Comparison of ENCODE assay signal across 8 cellular contexts in genomic region chr17:40121191-40121885, GRCh38. TPM values are rescaled to one million over a fixed set of nuclear protein-coding genes. Genes with fewer than 3 reads are reported as not detected.
DNase-seq lines count a peak whose midpoint lies in the region; ATAC-seq and TF ChIP-seq lines count a peak whose summit lies in the region.

No MANE protein-coding gene starts in this region.

- peak overlapping the region; percentile 83 for H2AFZ ChIP-seq in KMS-11 (ENCODE audit: low read depth)

- peak overlapping the region; percentile 79 for H3K27ac Mint-ChIP-seq in activated CD4-positive, alpha-beta memory T cell treated with anti-CD3 and anti-CD28 coated beads for 36 hours
- peak overlapping the region; percentile 38 to 97 (median 84) for H3K27ac Mint-ChIP-seq in naive thymus-derived CD4-positive, alpha-beta T cell

- H3K27me3 ChIP-seq in KMS-11 (ENCODE audit: insufficient read depth, low read depth) (no peaks in the 10 kb centered on the region), esophagus squamous epithelium (no peaks in the 10 kb centered on the region)
- H3K27me3 ChIP-seq in naive thymus-derived CD4-positive, alpha-beta T cell (ENCODE audit: control insufficient read depth in 2 of 2, insufficient read depth in 2 of 2, low read length in 2 of 2): no peaks in the 10 kb centered on the region

- 0 out of 2 replicates have a peak, but pooled peaks cover 4% of the 10 kb centered on the region for H3K36me3 ChIP-seq in KMS-11 (ENCODE audit: insufficient read depth)
- peaks cover 3 to 10% (median 3%) of the 10 kb centered on the region in 3 donors for H3K36me3 ChIP-seq in esophagus squamous epithelium
- H3K36me3 ChIP-seq in naive thymus-derived CD4-positive, alpha-beta T cell (ENCODE audit: control insufficient read depth in 2 of 3, insufficient read depth in 3 of 3, low read length in 3 of 3): peaks cover 0 to 14% (median 0%) of the 10 kb centered on the region in 3 experiments

- no peaks in the 10 kb centered on the region for H3K9me3 Mint-ChIP-seq in activated CD4-positive, alpha-beta memory T cell treated with anti-CD3 and anti-CD28 coated beads for 36 hours
- no peaks in the 10 kb centered on the region for H3K9me3 Mint-ChIP-seq in naive thymus-derived CD4-positive, alpha-beta T cell

- peak overlapping the region; percentile 16 for H3K4me3 ChIP-seq in KMS-11 (IDR thresholded peaks at IDR 0.05; ENCODE audit: insufficient read depth, low read depth, low read length)
- H3K4me3 ChIP-seq in esophagus squamous epithelium: peak overlapping the region; percentile 76 to 96 (median 86)
- peak overlapping the region; percentile 57 for H3K4me3 ChIP-seq in naive thymus-derived CD4-positive, alpha-beta T cell (ENCODE audit: low read length)

- TF ChIP-seq CTCF in KMS-11 (conservative IDR thresholded peaks at IDR 0.05; ENCODE audit: low read depth, low read length): no peak
- TF ChIP-seq CTCF in esophagus squamous epithelium (IDR thresholded peaks at IDR 0.05): no peak

- ATAC-seq in naive thymus-derived CD4-positive, alpha-beta T cell: peak; percentile 15
- no peak for ATAC-seq in HG02678 (IDR thresholded peaks at IDR 0.05; ENCODE audit: unreplicated experiment)

- peak; percentile 75 for DNase-seq in activated CD8-positive, alpha-beta memory T cell treated with anti-CD3 and anti-CD28 coated beads for 24 hours
- no peak for DNase-seq in activated CD8-positive, alpha-beta memory T cell treated with anti-CD3 and anti-CD28 coated beads, Interleukin-2, amount 50 U/mL, for 4 hours
- peak; percentile 41 for DNase-seq in activated CD4-positive, alpha-beta memory T cell treated with anti-CD3 and anti-CD28 coated beads for 36 hours
- DNase-seq in esophagus squamous epithelium (lab: John Stamatoyannopoulos, UW) (no peak), activated gamma-delta T cell treated with Interleukin-2 at 50 U/mL for 16 hours (no peak)
- DNase-seq in naive thymus-derived CD4-positive, alpha-beta T cell: peak in 3 of 9 donors; percentile 28 to 46 (median 28)

- H3K27ac ChIP-seq in KMS-11: peak overlapping the region; percentile 64
- peak overlapping the region; percentile 94 to 100 (median 98) for H3K27ac ChIP-seq in esophagus squamous epithelium
- peak overlapping the region; percentile 82 for H3K27ac ChIP-seq in naive thymus-derived CD4-positive, alpha-beta T cell (ENCODE audit: low read depth, low read length)

- 1 to 2% methylated on average over 34 to 49 of the region's 51 CpGs for WGBS in esophagus squamous epithelium, 2 donors

- H3K4me1 Mint-ChIP-seq in activated CD4-positive, alpha-beta memory T cell treated with anti-CD3 and anti-CD28 coated beads for 36 hours (ENCODE audit: low read depth): peaks cover 25% of the 10 kb centered on the region
- H3K4me1 Mint-ChIP-seq in naive thymus-derived CD4-positive, alpha-beta T cell: peaks cover 32 to 47% (median 40%) of the 10 kb centered on the region in 7 donors

- H3K4me2 ChIP-seq in KMS-11: peak overlapping the region; percentile 99

- peaks cover 18% of the 10 kb centered on the region for H3K36me3 Mint-ChIP-seq in activated CD4-positive, alpha-beta memory T cell treated with anti-CD3 and anti-CD28 coated beads for 36 hours
- peaks cover 0 to 10% (median 5%) of the 10 kb centered on the region in 5 donors for H3K36me3 Mint-ChIP-seq in naive thymus-derived CD4-positive, alpha-beta T cell

- intact Hi-C loops in activated CD4-positive, alpha-beta memory T cell treated with anti-CD3 and anti-CD28 coated beads for 36 hours (cut with micrococcal nuclease): loop anchor here (1.0 kb wide), 1 partner anchor 8 kb away; no protein-coding TSS in a partner anchor
- intact Hi-C loops in esophagus squamous epithelium (cut with DNase I): no loop called here
- intact Hi-C loops in naive thymus-derived CD4-positive, alpha-beta T cell (cut with micrococcal nuclease): loop anchor here (1.0 to 5.0 kb wide), 2 partner anchors 8 to 196 kb away; no protein-coding TSS in a partner anchor

- H3K4me1 ChIP-seq in KMS-11 (ENCODE audit: low read depth, poor library complexity, severe bottlenecking) (peaks cover 32% of the 10 kb centered on the region), esophagus squamous epithelium (peaks cover 7 to 49% (median 19%) of the 10 kb centered on the region in 3 donors)
- H3K4me1 ChIP-seq in naive thymus-derived CD4-positive, alpha-beta T cell (ENCODE audit: control insufficient read depth in 2 of 2, insufficient read depth in 2 of 2, low read length in 2 of 2): peaks cover 12 to 16% of the 10 kb centered on the region in 2 donors

- no peaks in the 10 kb centered on the region for H3K9me3 ChIP-seq in esophagus squamous epithelium
- no peaks in the 10 kb centered on the region for H3K9me3 ChIP-seq in naive thymus-derived CD4-positive, alpha-beta T cell (ENCODE audit: control insufficient read depth in 2 of 3, low read length in 3 of 3)

- POLR2A ChIA-PET in activated CD4-positive, alpha-beta memory T cell treated with anti-CD3 and anti-CD28 coated beads for 36 hours (lab: Charles Lee): interaction anchor here (0.7 to 2.8 kb wide), 6 partner anchors 8 to 185 kb away, joined by 3 to 23 read pairs (median 9); partner anchors contain the start of genes CASC3 and NR1D1
- POLR2A ChIA-PET in naive thymus-derived CD4-positive, alpha-beta T cell (lab: Charles Lee): interaction anchor here (0.6 to 9.1 kb wide), 13 partner anchors 9 to 708 kb away, joined by 3 to 134 read pairs (median 10); partner anchors contain the start of genes CASC3 and NR1D1

- peaks cover 13% of the 10 kb centered on the region for H4K20me1 ChIP-seq in KMS-11 (ENCODE audit: insufficient read depth)

- peak overlapping the region; percentile 82 for H3K9ac ChIP-seq in KMS-11

- CTCF ChIA-PET in activated CD4-positive, alpha-beta memory T cell treated with anti-CD3 and anti-CD28 coated beads for 36 hours (lab: Charles Lee): interaction anchor here (0.8 to 5.0 kb wide), 7 partner anchors 8 to 47 kb away, joined by 3 to 74 read pairs (median 8); partner anchors contain the start of gene CASC3
- CTCF ChIA-PET in naive thymus-derived CD4-positive, alpha-beta T cell (lab: Charles Lee): interaction anchor here (0.5 to 4.7 kb wide), 5 partner anchors 8 to 163 kb away, joined by 3 to 52 read pairs (median 3); no protein-coding TSS in a partner anchor

- TF ChIP-seq POLR2A in esophagus squamous epithelium (IDR thresholded peaks at IDR 0.05): no peak

- peak overlapping the region; percentile 76 for H3K4me3 Mint-ChIP-seq in activated CD4-positive, alpha-beta memory T cell treated with anti-CD3 and anti-CD28 coated beads for 36 hours
- peak overlapping the region; percentile 65 to 99 (median 82) for H3K4me3 Mint-ChIP-seq in naive thymus-derived CD4-positive, alpha-beta T cell

- H3K27me3 Mint-ChIP-seq in activated CD4-positive, alpha-beta memory T cell treated with anti-CD3 and anti-CD28 coated beads for 36 hours: no peaks in the 10 kb centered on the region
- H3K27me3 Mint-ChIP-seq in naive thymus-derived CD4-positive, alpha-beta T cell: no peaks in the 10 kb centered on the region

- H3K79me2 ChIP-seq in KMS-11 (ENCODE audit: insufficient read depth, low read depth): peaks cover 52% of the 10 kb centered on the region

RNA-seq across cellular contexts. Expression of gene MSL1, which starts 0.4 kb away (rescaled TPM):
- 10 to 100 TPM; 77.9 to 80.6 TPM for total RNA-seq in activated CD4-positive, alpha-beta memory T cell treated with anti-CD3 and anti-CD28 coated beads for 36 hours
- total RNA-seq in esophagus squamous epithelium: 10 to 100 TPM; 41.5 to 59.9 (median 51.5) TPM
- 100 to 1,000 TPM in 4 of 5 experiments, 10 to 100 TPM in 1; 97.0 to 145 (median 113) TPM for total RNA-seq in naive thymus-derived CD4-positive, alpha-beta T cell
- 10 to 100 TPM in 1 of 2 donors, 1 to 10 TPM in 1; 8.0 to 11.3 TPM for polyA plus RNA-seq in naive thymus-derived CD4-positive, alpha-beta T cell

RNA-seq across cellular contexts. Expression of gene CASC3, which starts 19.0 kb away (rescaled TPM):
- total RNA-seq in activated CD4-positive, alpha-beta memory T cell treated with anti-CD3 and anti-CD28 coated beads for 36 hours: 100 to 1,000 TPM in 1 of 2 experiments, 10 to 100 TPM in 1; 96.1 to 102 TPM
- total RNA-seq in esophagus squamous epithelium: 10 to 100 TPM; 23.7 to 62.6 (median 27.8) TPM
- 100 to 1,000 TPM in 4 of 5 experiments, 10 to 100 TPM in 1; 93.4 to 160 (median 144) TPM for total RNA-seq in naive thymus-derived CD4-positive, alpha-beta T cell
- polyA plus RNA-seq in naive thymus-derived CD4-positive, alpha-beta T cell: 10 to 100 TPM; 43.5 to 51.5 TPM

RNA-seq across cellular contexts. Expression of gene NR1D1, which starts 20.9 kb away (rescaled TPM):
- 1 to 10 TPM; 6.7 to 7.3 TPM for total RNA-seq in activated CD4-positive, alpha-beta memory T cell treated with anti-CD3 and anti-CD28 coated beads for 36 hours
- total RNA-seq in esophagus squamous epithelium: 10 to 100 TPM in 1 of 4 donors, 1 to 10 TPM in 3; 3.8 to 16.4 (median 5.4) TPM
- 10 to 100 TPM in 4 of 5 experiments, 1 to 10 TPM in 1; 3.6 to 34.2 (median 17.3) TPM for total RNA-seq in naive thymus-derived CD4-positive, alpha-beta T cell
- polyA plus RNA-seq in naive thymus-derived CD4-positive, alpha-beta T cell: 10 to 100 TPM in 1 of 2 donors, 1 to 10 TPM in 1; 4.7 to 11.2 TPM

RNA-seq across cellular contexts. Expression of gene RAPGEFL1, which starts 55.9 kb away (rescaled TPM):
- total RNA-seq in activated CD4-positive, alpha-beta memory T cell treated with anti-CD3 and anti-CD28 coated beads for 36 hours: 1 to 10 TPM; 4.9 to 6.1 TPM
- 100 to 1,000 TPM in 3 of 4 donors, 10 to 100 TPM in 1; 70.1 to 182 (median 144) TPM for total RNA-seq in esophagus squamous epithelium
- 10 to 100 TPM in 1 of 5 experiments, 1 to 10 TPM in 4; 5.0 to 10.7 (median 6.3) TPM for total RNA-seq in naive thymus-derived CD4-positive, alpha-beta T cell
- under 1 TPM; 0.24 to 0.47 TPM for polyA plus RNA-seq in naive thymus-derived CD4-positive, alpha-beta T cell

RNA-seq across cellular contexts. Expression of gene THRA, which starts 58.6 kb away (rescaled TPM):
- total RNA-seq in activated CD4-positive, alpha-beta memory T cell treated with anti-CD3 and anti-CD28 coated beads for 36 hours: 10 to 100 TPM; 12.5 to 13.4 TPM
- 10 to 100 TPM in 2 of 4 donors, 1 to 10 TPM in 2; 4.2 to 27.1 (median 13.4) TPM for total RNA-seq in esophagus squamous epithelium
- 10 to 100 TPM in 4 of 5 experiments, 1 to 10 TPM in 1; 3.2 to 55.9 (median 48.4) TPM for total RNA-seq in naive thymus-derived CD4-positive, alpha-beta T cell
- polyA plus RNA-seq in naive thymus-derived CD4-positive, alpha-beta T cell: 10 to 100 TPM; 17.7 to 26.2 TPM

Comparison
In these comparisons a context has a peak if more than half of its experiments do, and no peak if none do; other contexts are left out.
1. DNase-seq: peak in activated CD8-positive, alpha-beta memory T cell treated with anti-CD3 and anti-CD28 coated beads for 24 hours (single experiment) and activated CD4-positive, alpha-beta memory T cell treated with anti-CD3 and anti-CD28 coated beads for 36 hours (single experiment); none in activated CD8-positive, alpha-beta memory T cell treated with anti-CD3 and anti-CD28 coated beads, Interleukin-2, amount 50 U/mL, for 4 hours (single experiment), esophagus squamous epithelium (single experiment) and activated gamma-delta T cell treated with Interleukin-2 at 50 U/mL for 16 hours (single experiment).
2. H3K4me3 ChIP-seq: peak in every context shown above with its lines; median percentile 86 in esophagus squamous epithelium; 57 in naive thymus-derived CD4-positive, alpha-beta T cell; 16 in KMS-11.
3. Peak in every context shown above with its lines, with median percentiles within 50 percentile points of each other: H3K27ac ChIP-seq.